ENCODE assay signal across 19 cellular contexts in genomic region chr19:57512845-57513244, GRCh38. TPM values are rescaled to one million over a fixed set of nuclear protein-coding genes. Genes with fewer than 3 reads are reported as not detected.
A peak's percentile ranks its signal among the peaks of the same experiment; 100 is the strongest.
DNase-seq lines count a peak whose midpoint lies in the region; ATAC-seq and TF ChIP-seq lines count a peak whose summit lies in the region.
"Had no signal": no experiment of that assay in that cellular context is flagged by ENCODE, and none has a peak within 500 bp of the region (broad histone marks: within the 10 kb centered on the region; RNA-seq: fewer than 3 reads in every experiment).

No MANE protein-coding gene starts in this region.

- H3K79me1 ChIP-seq in mesendoderm (ENCODE audit: low read length) = no peaks in the 10 kb centered on the region

- no peak overlapping the region for H4K8ac ChIP-seq in mesendoderm (ENCODE audit: low read depth, low read length)

- no peak overlapping the region for H3K27ac ChIP-seq in mesendoderm (ENCODE audit: low read depth, low read length)
- H3K27ac ChIP-seq: 22Rv1, transverse colon, WERI-Rb-1 had no signal

- H3K9me3 Mint-ChIP-seq in stimulated activated effector memory CD8-positive, alpha-beta T cell treated with anti-CD3 and anti-CD28 coated beads, Interleukin-12 subunit alpha, Interleukin-12 subunit beta, amount 100 ng/mL, for 72 hours = peaks cover 40% of the 10 kb centered on the region

- H3K27ac Mint-ChIP-seq in stimulated activated effector memory CD8-positive, alpha-beta T cell treated with anti-CD3 and anti-CD28 coated beads, Interleukin-12 subunit alpha, Interleukin-12 subunit beta, amount 100 ng/mL, for 72 hours = no peak overlapping the region
- H3K27ac Mint-ChIP-seq: activated naive CD4-positive, alpha-beta T cell treated with anti-CD3 and anti-CD28 coated beads for 36 hours; CD4-positive, CD25-positive, alpha-beta regulatory T cell; natural killer cell had no signal

- no peaks in the 10 kb centered on the region for H3K79me2 ChIP-seq in mesendoderm (ENCODE audit: control insufficient read depth, insufficient read depth, low read length)

- TF ChIP-seq CTCF in NB4 (IDR thresholded peaks at IDR 0.05; ENCODE audit: low read depth, low read length) (no peak), cardiac fibroblast (IDR thresholded peaks at IDR 0.05; ENCODE audit: low read depth, low read length) (no peak)

- H3K4me3 ChIP-seq in NB4 (ENCODE audit: low read depth, low read length) (no peak overlapping the region), cardiac fibroblast (replicated peaks in 1 of 2; ENCODE audit: low read depth in 2 of 2, low read length in 2 of 2) (no peak overlapping the region), mesendoderm (ENCODE audit: low read length) (no peak overlapping the region)
- H3K4me3 ChIP-seq: transverse colon had no signal

- H3K4me1 Mint-ChIP-seq in stimulated activated effector memory CD8-positive, alpha-beta T cell treated with anti-CD3 and anti-CD28 coated beads, Interleukin-12 subunit alpha, Interleukin-12 subunit beta, amount 100 ng/mL, for 72 hours = no peaks in the 10 kb centered on the region
- H3K4me1 Mint-ChIP-seq: CD4-positive, CD25-positive, alpha-beta regulatory T cell; natural killer cell had no signal

- no peak for TF ChIP-seq POLR2A in NB4 (IDR thresholded peaks at IDR 0.05; ENCODE audit: extremely low read depth, insufficient read length)

- no peaks in the 10 kb centered on the region for H3K36me3 Mint-ChIP-seq in stimulated activated effector memory CD8-positive, alpha-beta T cell treated with anti-CD3 and anti-CD28 coated beads, Interleukin-12 subunit alpha, Interleukin-12 subunit beta, amount 100 ng/mL, for 72 hours

- no CpG with 5 or more reads among the region's 6 CpGs for WGBS in mesendoderm (ENCODE audit: extremely low coverage, insufficient coverage, low lambda C conversion rate)

- H4K5ac ChIP-seq in mesendoderm (ENCODE audit: low read length) = no peak overlapping the region

- H3K9ac ChIP-seq in mesendoderm (ENCODE audit: low read length) = no peak overlapping the region
- H3K9ac ChIP-seq: SK-N-SH had no signal

- no peaks in the 10 kb centered on the region for H3K36me3 ChIP-seq in mesendoderm (ENCODE audit: control insufficient read depth, insufficient read depth, low read length)

- no peaks in the 10 kb centered on the region for H3K4me1 ChIP-seq in mesendoderm (ENCODE audit: control insufficient read depth, low read depth, low read length)
- H3K4me1 ChIP-seq: transverse colon had no signal

- ATAC-seq in activated CD4-positive, CD25-positive, alpha-beta regulatory T cell treated with anti-CD3 and anti-CD28 coated beads, Interleukin-2, amount 50 U/mL, for 24 hours = no peak
- ATAC-seq in stimulated activated effector memory CD8-positive, alpha-beta T cell treated with anti-CD3 and anti-CD28 coated beads, Interleukin-12 subunit alpha, Interleukin-12 subunit beta, amount 100 ng/mL, for 72 hours = no peak
- ATAC-seq: left cardiac atrium, natural killer cell had no signal

- no peak overlapping the region for H3K4me2 ChIP-seq in mesendoderm (ENCODE audit: low read length)
- H3K4me2 ChIP-seq: SK-N-SH had no signal

- no peaks in the 10 kb centered on the region for H3K27me3 ChIP-seq in mesendoderm (ENCODE audit: insufficient read depth, low read length, poor library complexity)
- H3K27me3 ChIP-seq: transverse colon had no signal

- H2BK15ac ChIP-seq in mesendoderm (replicated peaks; ENCODE audit: low read depth) = no peak overlapping the region

- no peak overlapping the region for H3K23ac ChIP-seq in mesendoderm (ENCODE audit: low read length)

- H2BK120ac ChIP-seq in mesendoderm (ENCODE audit: low read depth, low read length) = no peak overlapping the region

- DNase-seq in DMS 273 (lab: John Stamatoyannopoulos, UW; ENCODE audit: unreplicated experiment) = peak; percentile 60
- no peak for DNase-seq in DMS 273 treated with DMSO at 0.1 percent for 48 hours (lab: John Stamatoyannopoulos, UW)
- peak; percentile 12 for DNase-seq in NB4 (ENCODE audit: low read depth)
- peak; percentile 28 to 31 for DNase-seq in cardiac fibroblast (ENCODE audit: low read depth in 2 of 2)
- DNase-seq in mesendoderm = peak; percentile 57
- no peak for DNase-seq in head of caudate nucleus
- DNase-seq in stimulated activated effector memory CD8-positive, alpha-beta T cell treated with anti-CD3 and anti-CD28 coated beads, Interleukin-12 subunit alpha, Interleukin-12 subunit beta, amount 100 ng/mL, for 72 hours (ENCODE audit: low spot score in 2 of 2) = no peak
- DNase-seq: activated CD8-positive, alpha-beta memory T cell treated with anti-CD3 and anti-CD28 coated beads, Interleukin-2, amount 50 U/mL, for 48 hours; activated naive CD4-positive, alpha-beta T cell treated with anti-CD3 and anti-CD28 coated beads for 36 hours; GDM1; left cardiac atrium; natural killer cell; NCI-H446; SK-N-SH; transverse colon; WERI-Rb-1 had no signal

- H2AK5ac ChIP-seq in mesendoderm (ENCODE audit: low read length) = no peak overlapping the region

- no peak overlapping the region for H3K18ac ChIP-seq in mesendoderm (ENCODE audit: low read length)

- intact Hi-C loops in head of caudate nucleus (cut with DNase I) = no loop called here

- no peak overlapping the region for H2BK5ac ChIP-seq in mesendoderm (ENCODE audit: low read length)

- H3K4me3 Mint-ChIP-seq in stimulated activated effector memory CD8-positive, alpha-beta T cell treated with anti-CD3 and anti-CD28 coated beads, Interleukin-12 subunit alpha, Interleukin-12 subunit beta, amount 100 ng/mL, for 72 hours = no peak overlapping the region
- H3K4me3 Mint-ChIP-seq: activated naive CD4-positive, alpha-beta T cell treated with anti-CD3 and anti-CD28 coated beads for 36 hours; natural killer cell had no signal

- no peak overlapping the region for H3K4ac ChIP-seq in mesendoderm (ENCODE audit: low read depth, low read length)

- H3K56ac ChIP-seq in mesendoderm (ENCODE audit: low read length) = no peak overlapping the region

RNA-seq across cellular contexts. Expression of gene ZNF773, which starts 13.1 kb away (rescaled TPM):
- polyA plus RNA-seq in mesendoderm (2013, experiment 1 of 2) = 4.0 TPM
- 3.6 TPM for polyA plus RNA-seq in mesendoderm (2013, experiment 2 of 2)

RNA-seq across cellular contexts. Expression of gene ZNF549, which starts 14.3 kb away (rescaled TPM):
- 4.6 TPM for polyA plus RNA-seq in mesendoderm (2013, experiment 1 of 2)
- polyA plus RNA-seq in mesendoderm (2013, experiment 2 of 2) = 4.7 TPM

RNA-seq across cellular contexts. Expression of gene ZNF419, which starts 25.3 kb away (rescaled TPM):
- polyA plus RNA-seq in mesendoderm (2013, experiment 1 of 2) = 5.1 TPM
- 5.0 TPM for polyA plus RNA-seq in mesendoderm (2013, experiment 2 of 2)

RNA-seq across cellular contexts. Expression of gene ZNF772, which starts 35.5 kb away (rescaled TPM):
- 5.9 TPM for polyA plus RNA-seq in mesendoderm (2013, experiment 1 of 2)
- 5.6 TPM for polyA plus RNA-seq in mesendoderm (2013, experiment 2 of 2)

RNA-seq across cellular contexts. Expression of gene ZNF550, which starts 46.8 kb away (rescaled TPM):
- polyA plus RNA-seq in mesendoderm (2013, experiment 1 of 2) = 3.4 TPM
- 3.0 TPM for polyA plus RNA-seq in mesendoderm (2013, experiment 2 of 2)

Comparison
In these comparisons a context has a peak if more than half of its experiments do, and no peak if none do; other contexts are left out.
1. DNase-seq: peak in DMS 273 (single experiment), NB4 (single experiment), cardiac fibroblast (2 of 2) and mesendoderm (single experiment); none in DMS 273 treated with DMSO at 0.1 percent for 48 hours (single experiment), head of caudate nucleus (0 of 42) and stimulated activated effector memory CD8-positive, alpha-beta T cell treated with anti-CD3 and anti-CD28 coated beads, Interleukin-12 subunit alpha, Interleukin-12 subunit beta, amount 100 ng/mL, for 72 hours (0 of 2).